Comparison of ENCODE assay signal across 14 cellular contexts in genomic region chr3:141556034-141556433, GRCh38.
DNase-seq lines count a peak whose midpoint lies in the region; ATAC-seq and TF ChIP-seq lines count a peak whose summit lies in the region.
"Had no signal": no experiment of that assay in that cellular context is flagged by ENCODE, and none has a peak within 500 bp of the region (broad histone marks: within the 10 kb centered on the region; RNA-seq: fewer than 3 reads in every experiment).

No MANE protein-coding gene starts in this region.

- intact Hi-C loops in natural killer cell (cut with micrococcal nuclease) = no loop called here

- no peak overlapping the region for H3K4me3 Mint-ChIP-seq in natural killer cell treated with Interleukin-12 subunit alpha and Interleukin-12 subunit beta and Interleukin-15 and Interleukin-18, amount 100 ng/mL, for 72 hours
- no peak overlapping the region for H3K4me3 Mint-ChIP-seq in natural killer cell
- H3K4me3 Mint-ChIP-seq in stimulated activated naive CD8-positive, alpha-beta T cell treated with anti-CD3 and anti-CD28 coated beads, Interleukin-15, Interleukin-2, amounts not matched to agents 100 ng/mL and 50 ng/mL, for 24 hours = no peak overlapping the region
- H3K4me3 Mint-ChIP-seq: neural crest cell; stimulated activated memory B cell treated with anti-CD40 and anti-IgM and Interleukin-4, amounts not matched to agents 10 μg/mL and 1 μg/mL and 100 μg/mL, for 72 hours had no signal

- ATAC-seq in natural killer cell treated with Interleukin-12 subunit alpha and Interleukin-12 subunit beta and Interleukin-15 and Interleukin-18, amount 100 ng/mL, for 72 hours = peak; percentile 81 to 88
- ATAC-seq in natural killer cell = no peak
- no peak for ATAC-seq in HG03571 (IDR thresholded peaks at IDR 0.05; ENCODE audit: unreplicated experiment)
- ATAC-seq: stimulated activated memory B cell treated with anti-CD40 and anti-IgM and Interleukin-4, amounts not matched to agents 10 μg/mL and 1 μg/mL and 100 μg/mL, for 72 hours had no signal

- H3K27me3 Mint-ChIP-seq in natural killer cell treated with Interleukin-12 subunit alpha and Interleukin-12 subunit beta and Interleukin-15 and Interleukin-18, amount 100 ng/mL, for 72 hours = no peaks in the 10 kb centered on the region
- no peaks in the 10 kb centered on the region for H3K27me3 Mint-ChIP-seq in natural killer cell (ENCODE audit: low read depth in 2 of 2)
- H3K27me3 Mint-ChIP-seq in stimulated activated naive CD8-positive, alpha-beta T cell treated with anti-CD3 and anti-CD28 coated beads, Interleukin-15, Interleukin-2, amounts not matched to agents 100 ng/mL and 50 ng/mL, for 24 hours = no peaks in the 10 kb centered on the region
- H3K27me3 Mint-ChIP-seq: stimulated activated memory B cell treated with anti-CD40 and anti-IgM and Interleukin-4, amounts not matched to agents 10 μg/mL and 1 μg/mL and 100 μg/mL, for 72 hours had no signal

- H3K9me3 Mint-ChIP-seq in natural killer cell treated with Interleukin-12 subunit alpha and Interleukin-12 subunit beta and Interleukin-15 and Interleukin-18, amount 100 ng/mL, for 72 hours = no peaks in the 10 kb centered on the region
- no peaks in the 10 kb centered on the region for H3K9me3 Mint-ChIP-seq in natural killer cell
- H3K9me3 Mint-ChIP-seq in stimulated activated naive CD8-positive, alpha-beta T cell treated with anti-CD3 and anti-CD28 coated beads, Interleukin-15, Interleukin-2, amounts not matched to agents 100 ng/mL and 50 ng/mL, for 24 hours = peaks cover under 1% of the 10 kb centered on the region
- H3K9me3 Mint-ChIP-seq: neural crest cell; stimulated activated memory B cell treated with anti-CD40 and anti-IgM and Interleukin-4, amounts not matched to agents 10 μg/mL and 1 μg/mL and 100 μg/mL, for 72 hours had no signal

- H3K27ac Mint-ChIP-seq in natural killer cell treated with Interleukin-12 subunit alpha and Interleukin-12 subunit beta and Interleukin-15 and Interleukin-18, amount 100 ng/mL, for 72 hours = no peak overlapping the region
- H3K27ac Mint-ChIP-seq in natural killer cell = no peak overlapping the region
- H3K27ac Mint-ChIP-seq in stimulated activated naive CD8-positive, alpha-beta T cell treated with anti-CD3 and anti-CD28 coated beads, Interleukin-15, Interleukin-2, amounts not matched to agents 100 ng/mL and 50 ng/mL, for 24 hours = peak overlapping the region; percentile 59
- H3K27ac Mint-ChIP-seq: stimulated activated memory B cell treated with anti-CD40 and anti-IgM and Interleukin-4, amounts not matched to agents 10 μg/mL and 1 μg/mL and 100 μg/mL, for 72 hours had no signal

- peaks cover 4% of the 10 kb centered on the region for H3K36me3 Mint-ChIP-seq in natural killer cell treated with Interleukin-12 subunit alpha and Interleukin-12 subunit beta and Interleukin-15 and Interleukin-18, amount 100 ng/mL, for 72 hours
- H3K36me3 Mint-ChIP-seq in natural killer cell = peaks cover 2% of the 10 kb centered on the region
- peaks cover 30% of the 10 kb centered on the region for H3K36me3 Mint-ChIP-seq in stimulated activated naive CD8-positive, alpha-beta T cell treated with anti-CD3 and anti-CD28 coated beads, Interleukin-15, Interleukin-2, amounts not matched to agents 100 ng/mL and 50 ng/mL, for 24 hours (ENCODE audit: low read depth)

- H3K4me3 ChIP-seq in fibroblast of pulmonary artery (replicated peaks; ENCODE audit: low read depth, low read length) = no peak overlapping the region
- H3K4me3 ChIP-seq: right atrium auricular region had no signal

- peaks cover 32 to 34% of the 10 kb centered on the region in 2 donors for H3K4me1 Mint-ChIP-seq in natural killer cell treated with Interleukin-12 subunit alpha and Interleukin-12 subunit beta and Interleukin-15 and Interleukin-18, amount 100 ng/mL, for 72 hours (ENCODE audit: low read depth in 2 of 2)
- peaks cover 21 to 25% of the 10 kb centered on the region in 2 donors for H3K4me1 Mint-ChIP-seq in natural killer cell
- H3K4me1 Mint-ChIP-seq in stimulated activated naive CD8-positive, alpha-beta T cell treated with anti-CD3 and anti-CD28 coated beads, Interleukin-15, Interleukin-2, amounts not matched to agents 100 ng/mL and 50 ng/mL, for 24 hours (ENCODE audit: low read depth) = peaks cover 54% of the 10 kb centered on the region

- no peak for DNase-seq in natural killer cell treated with Interleukin-12 subunit alpha and Interleukin-12 subunit beta and Interleukin-15 and Interleukin-18, amount 100 ng/mL, for 72 hours (ENCODE audit: low spot score)
- DNase-seq in natural killer cell = no peak
- peak; percentile 54 to 55 for DNase-seq in activated T-cell treated with anti-CD3 and anti-CD28 coated beads, Interleukin-2, amount 50 U/mL, for 48 hours
- DNase-seq in fibroblast of pulmonary artery (ENCODE audit: low read depth) = peak; percentile 41
- no peak for DNase-seq in cortex of kidney (lab: John Stamatoyannopoulos, UW)
- DNase-seq in NCI-H1436 treated with DMSO at 0.1 percent for 48 hours (lab: John Stamatoyannopoulos, UW) = no peak
- DNase-seq: amygdala, NCI-H1436, T1000 had no signal

- TF ChIP-seq CTCF in natural killer cell (IDR thresholded peaks at IDR 0.05) (no peak), fibroblast of pulmonary artery (IDR thresholded peaks at IDR 0.05; ENCODE audit: low read length, missing control alignments) (no peak)

Comparison
In these comparisons a context has a peak if more than half of its experiments do, and no peak if none do; other contexts are left out.
1. ATAC-seq: peak in natural killer cell treated with Interleukin-12 subunit alpha and Interleukin-12 subunit beta and Interleukin-15 and Interleukin-18, amount 100 ng/mL, for 72 hours (2 of 2); none in natural killer cell (0 of 3) and HG03571 (single experiment).
2. DNase-seq: peak in activated T-cell treated with anti-CD3 and anti-CD28 coated beads, Interleukin-2, amount 50 U/mL, for 48 hours (2 of 2) and fibroblast of pulmonary artery (single experiment); none in natural killer cell treated with Interleukin-12 subunit alpha and Interleukin-12 subunit beta and Interleukin-15 and Interleukin-18, amount 100 ng/mL, for 72 hours (single experiment), natural killer cell (single experiment), cortex of kidney (single experiment) and NCI-H1436 treated with DMSO at 0.1 percent for 48 hours (single experiment).